In genomic region chr12:63068857-63069442, GRCh38 we compare ENCODE assay signal across 8 cellular contexts.
DNase-seq lines count a peak whose midpoint lies in the region; ATAC-seq lines count a peak whose summit lies in the region.

No MANE protein-coding gene starts in this region.

- no peaks in the 10 kb centered on the region for H3K9me3 ChIP-seq in adipocyte (ENCODE audit: control insufficient read depth, low read length)

- H3K36me3 ChIP-seq in adipocyte (ENCODE audit: control insufficient read depth, insufficient read depth, low read length, severe bottlenecking) = no peaks in the 10 kb centered on the region

- H3K27me3 ChIP-seq in adipocyte (replicated peaks; ENCODE audit: control insufficient read depth, insufficient read depth, low read length) = peaks cover 3% of the 10 kb centered on the region

- peak; percentile 71 for ATAC-seq in GM18868 (IDR thresholded peaks at IDR 0.05; ENCODE audit: unreplicated experiment)

- DNase-seq in AG08395 (ENCODE audit: low spot score) (peak; percentile 22), NCI-H2029 treated with DMSO at 0.1 percent for 48 hours (lab: John Stamatoyannopoulos, UW) (peak; percentile 68), adipocyte (ENCODE audit: low read depth) (peak; percentile 91), kidney tubule cell (ENCODE audit: low spot score) (peak; percentile 67), NCI-H1048 (lab: John Stamatoyannopoulos, UW) (no peak), 8988T (no peak)
- DNase-seq in effector CD4-positive, alpha-beta T cell = no peak

- no peak overlapping the region for H3K9ac ChIP-seq in adipocyte (ENCODE audit: low read length)

- H3K4me3 ChIP-seq in adipocyte (ENCODE audit: low read length) = no peak overlapping the region

- peaks cover 5% of the 10 kb centered on the region for H3K4me1 ChIP-seq in adipocyte (ENCODE audit: control insufficient read depth, insufficient read depth, low read length)

Comparison
In these comparisons a context has a peak if more than half of its experiments do, and no peak if none do; other contexts are left out.
1. DNase-seq: peak in AG08395 (single experiment), NCI-H2029 treated with DMSO at 0.1 percent for 48 hours (single experiment), adipocyte (single experiment) and kidney tubule cell (single experiment); none in NCI-H1048 (single experiment), effector CD4-positive, alpha-beta T cell (single experiment) and 8988T (single experiment).